8 cellular contexts compared by ENCODE assay signal in the genomic region with DNA sequence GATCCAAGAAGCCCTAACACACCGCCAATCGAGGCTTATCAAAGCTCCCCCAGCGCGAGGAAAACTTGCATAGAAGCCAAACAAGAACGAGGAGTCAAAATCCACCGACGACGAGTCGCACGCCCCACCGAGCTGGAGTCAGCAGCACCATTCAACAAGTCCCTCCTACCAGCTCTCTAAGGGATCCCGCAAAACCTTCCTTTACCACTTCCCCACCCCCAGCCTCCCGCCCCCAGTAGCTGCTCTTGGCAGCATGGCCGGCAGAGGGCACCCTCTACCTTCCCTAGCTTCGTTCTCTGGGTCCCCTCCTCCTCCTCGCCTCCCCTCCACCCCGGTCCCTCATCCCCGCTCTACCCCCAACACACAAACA. TPM values are rescaled to one million over a fixed set of nuclear protein-coding genes. Genes with fewer than 3 reads are reported as not detected.
DNase-seq lines count a peak whose midpoint lies in the region; ATAC-seq, FAIRE-seq and TF ChIP-seq lines count a peak whose summit lies in the region.

No MANE protein-coding gene starts in this region.

- peak; percentile 43 to 56 for TF ChIP-seq RAD21 in K562 (CRISPR knock-in tag; conservative IDR thresholded peaks at IDR 0.05 in 1 of 2, IDR thresholded peaks at IDR 0.05 in 1 of 2)

- H3K9me1 ChIP-seq in K562 (ENCODE audit: control insufficient read depth, insufficient read depth, low read length) = no peaks in the 10 kb centered on the region

- POLR2A ChIA-PET in K562 (lab: Yijun Ruan, JAX) = interaction anchor here (0.6 kb wide), 1 partner anchor 219 kb away, joined by 3 read pairs; no protein-coding TSS in a partner anchor

- H3K4me1 ChIP-seq in HAP-1 (no peaks in the 10 kb centered on the region), K562 (replicated peaks in 1 of 2; ENCODE audit: control insufficient read depth in 2 of 2, insufficient read depth in 2 of 2, low read length in 2 of 2) (peaks cover 0 to 4% of the 10 kb centered on the region in 2 experiments; a peak in 2 of 5 replicates)

- no peak overlapping the region for H3K27ac ChIP-seq in K562 (ENCODE audit: extremely low read depth, low read depth, low read length)

- ATAC-seq in K562 = peak; percentile 98

- H3K9me3 ChIP-seq in HAP-1 (no peaks in the 10 kb centered on the region), K562 (replicated peaks; ENCODE audit: control insufficient read depth, insufficient read depth, low read depth, low read length) (no peaks in the 10 kb centered on the region), iPS-18c (ENCODE audit: control insufficient read depth, insufficient read depth, low read length) (no peaks in the 10 kb centered on the region)

- CTCF ChIA-PET in K562 (lab: Yijun Ruan, JAX; ENCODE audit: low intra/inter-chr PET ratio) = no interaction called here

- no peak for TF ChIP-seq POLR2A in K562 (conservative IDR thresholded peaks at IDR 0.05)

- TF ChIP-seq EP300 in K562 (IDR thresholded peaks at IDR 0.05; ENCODE audit: low read length) = no peak

- peaks cover 70% of the 10 kb centered on the region for H3K27me3 Mint-ChIP-seq in T-helper 1 cell treated with Interleukin-12 subunit alpha and Interleukin-12 subunit beta and Interleukin-4 antibody, amounts not matched to agents 30 μg/mL and 1 μg/mL, for 36 hours (ENCODE audit: low read depth)

- H3K27me3 ChIP-seq in HAP-1 (ENCODE audit: low read depth) (peaks cover 59% of the 10 kb centered on the region), K562 (ENCODE audit: control insufficient read depth in 2 of 2, insufficient read depth in 2 of 2, low read length in 2 of 2) (peaks cover 0 to 5% of the 10 kb centered on the region in 2 experiments; a peak in 1 of 5 replicates)

- 4% methylated on average over 13 of the region's 18 CpGs for WGBS in K562 (ENCODE audit: insufficient coverage, low coverage, missing lambda C conversion rate)

- no peaks in the 10 kb centered on the region for H3K9me3 Mint-ChIP-seq in T-helper 1 cell treated with Interleukin-12 subunit alpha and Interleukin-12 subunit beta and Interleukin-4 antibody, amounts not matched to agents 30 μg/mL and 1 μg/mL, for 36 hours

- no peaks in the 10 kb centered on the region for H3K36me3 ChIP-seq in HAP-1 (replicated peaks)
- H3K36me3 ChIP-seq in K562 (ENCODE audit: control insufficient read depth, insufficient read depth, low read length) = no peaks in the 10 kb centered on the region

- H3K4me2 ChIP-seq in K562 (ENCODE audit: insufficient read depth, low read length) = no peak overlapping the region

- no TSS peak for BruUV-seq in K562 (replicated peaks; lab: Mats Ljungman, UMichigan)

- intact Hi-C loops in K562 (cut with micrococcal nuclease) = loop anchor here (5.0 kb wide), 3 partner anchors 998 to 1633 kb away; no protein-coding TSS in a partner anchor

- no peak overlapping the region for H3K27ac Mint-ChIP-seq in T-helper 1 cell treated with Interleukin-12 subunit alpha and Interleukin-12 subunit beta and Interleukin-4 antibody, amounts not matched to agents 30 μg/mL and 1 μg/mL, for 36 hours

- H3K4me3 ChIP-seq in HAP-1 = no peak overlapping the region
- no peak overlapping the region for H3K4me3 ChIP-seq in K562
- peak overlapping the region; percentile 55 for H3K4me3 ChIP-seq in iPS-18c (ENCODE audit: insufficient read depth, low read depth, low read length)

- no peak for FAIRE-seq in K562 (lab: Jason Lieb, UNC)

- TF ChIP-seq CTCF in K562 (IDR thresholded peaks at IDR 0.05 in 2 of 3, conservative IDR thresholded peaks at IDR 0.05 in 1 of 3; ENCODE audit: insufficient read depth in 2 of 3, low read depth in 1 of 3, low read length in 3 of 3) = peak; percentile 48 to 73 (median 67); a peak in 5 of 6 replicates

- H3K4me1 Mint-ChIP-seq in T-helper 1 cell treated with Interleukin-12 subunit alpha and Interleukin-12 subunit beta and Interleukin-4 antibody, amounts not matched to agents 30 μg/mL and 1 μg/mL, for 36 hours (ENCODE audit: low read depth) = peaks cover 16% of the 10 kb centered on the region

- DNase-seq in NCI-H1694 (lab: John Stamatoyannopoulos, UW) (peak; percentile 35), NCI-H1694 treated with DMSO at 0.1 percent for 48 hours (lab: John Stamatoyannopoulos, UW) (no peak), HAP-1 (ENCODE audit: low spot score in 2 of 2) (peak; percentile 84 to 91), LoVo (ENCODE audit: low spot score) (peak; percentile 80), K562 (ENCODE audit: extremely low read depth in 1 of 4, low spot score in 3 of 4) (peak; percentile 76 to 83 (median 79))
- DNase-seq in stimulated activated CD4-positive, alpha-beta T cell treated with anti-CD3 and anti-CD28 coated beads, Interleukin-12 subunit alpha, Interleukin-12 subunit beta, amount 100 ng/mL, for 24 hours (ENCODE audit: low read depth in 2 of 2) = peak; percentile 33 to 73

- H3K36me3 Mint-ChIP-seq in T-helper 1 cell treated with Interleukin-12 subunit alpha and Interleukin-12 subunit beta and Interleukin-4 antibody, amounts not matched to agents 30 μg/mL and 1 μg/mL, for 36 hours (ENCODE audit: low read depth) = no peaks in the 10 kb centered on the region

- no peak overlapping the region for H3K9ac ChIP-seq in K562 (ENCODE audit: insufficient read depth in 1 of 2, low read depth in 2 of 2, low read length in 2 of 2)

- no peaks in the 10 kb centered on the region for H3K79me2 ChIP-seq in K562 (ENCODE audit: control insufficient read depth, insufficient read depth, low read length)

- H4K20me1 ChIP-seq in K562 (replicated peaks; ENCODE audit: control insufficient read depth, insufficient read depth, low read length) = no peaks in the 10 kb centered on the region

- in situ Hi-C loops in HAP-1 (cut with MboI; ENCODE audit: low sequenced_read_pairs) (loop anchor here (25.0 kb wide), 1 partner anchor 1638 kb away; no protein-coding TSS in a partner anchor), K562 (cut with MboI) (no loop called here)

- H3K4me3 Mint-ChIP-seq in T-helper 1 cell treated with Interleukin-12 subunit alpha and Interleukin-12 subunit beta and Interleukin-4 antibody, amounts not matched to agents 30 μg/mL and 1 μg/mL, for 36 hours = peak overlapping the region; percentile 17

- peak overlapping the region; percentile 15; the same call in 1 of the 2 replicates for H2AFZ ChIP-seq in K562 (ENCODE audit: low read depth, low read length)

TF ChIP-seq in K562, 482 proteins besides CTCF, POLR2A, EP300 and RAD21 (continues in another document):
- TF ChIP-seq, protein P1, sequence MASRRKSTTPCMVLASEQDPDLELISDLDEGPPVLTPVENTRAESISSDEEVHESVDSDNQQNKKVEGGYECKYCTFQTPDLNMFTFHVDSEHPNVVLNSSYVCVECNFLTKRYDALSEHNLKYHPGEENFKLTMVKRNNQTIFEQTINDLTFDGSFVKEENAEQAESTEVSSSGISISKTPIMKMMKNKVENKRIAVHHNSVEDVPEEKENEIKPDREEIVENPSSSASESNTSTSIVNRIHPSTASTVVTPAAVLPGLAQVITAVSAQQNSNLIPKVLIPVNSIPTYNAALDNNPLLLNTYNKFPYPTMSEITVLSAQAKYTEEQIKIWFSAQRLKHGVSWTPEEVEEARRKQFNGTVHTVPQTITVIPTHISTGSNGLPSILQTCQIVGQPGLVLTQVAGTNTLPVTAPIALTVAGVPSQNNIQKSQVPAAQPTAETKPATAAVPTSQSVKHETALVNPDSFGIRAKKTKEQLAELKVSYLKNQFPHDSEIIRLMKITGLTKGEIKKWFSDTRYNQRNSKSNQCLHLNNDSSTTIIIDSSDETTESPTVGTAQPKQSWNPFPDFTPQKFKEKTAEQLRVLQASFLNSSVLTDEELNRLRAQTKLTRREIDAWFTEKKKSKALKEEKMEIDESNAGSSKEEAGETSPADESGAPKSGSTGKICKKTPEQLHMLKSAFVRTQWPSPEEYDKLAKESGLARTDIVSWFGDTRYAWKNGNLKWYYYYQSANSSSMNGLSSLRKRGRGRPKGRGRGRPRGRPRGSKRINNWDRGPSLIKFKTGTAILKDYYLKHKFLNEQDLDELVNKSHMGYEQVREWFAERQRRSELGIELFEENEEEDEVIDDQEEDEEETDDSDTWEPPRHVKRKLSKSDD (conservative IDR thresholded peaks at IDR 0.05; ENCODE audit: low read length) = no peak
- peak; percentile 36; the same call in 1 of the 2 replicates for TF ChIP-seq ARID2 (IDR thresholded peaks at IDR 0.05)

RNA-seq across cellular contexts. Expression of a gene that starts 1.4 kb away (rescaled TPM):
- not detected in 2 replicates for total RNA-seq in K562 (2011; cell fraction: chromatin; rRNA removed; ENCODE audit: low replicate concordance)
- total RNA-seq in K562 (2011; cell fraction: nucleolus; rRNA removed) = not detected in 2 replicates
- total RNA-seq in K562 (2011; cell fraction: nucleoplasm; rRNA removed) = not detected in 2 replicates
- total RNA-seq in K562 (2014; rRNA removed) (not detected in 2 replicates), K562 (2014; rRNA removed; fragmentation: Illumina TruSeq; extraction: Trizol) (not detected in 2 replicates), K562 (2015; rRNA removed; fragmentation: Illumina TruSeq; extraction: Trizol) (not detected in 2 replicates), K562 (2021) (0.04 and 0.07 TPM in 2 replicates)
- polyA plus RNA-seq in K562 (2011; rRNA removed) (not detected in 2 replicates), K562 (2014; fragmentation: Illumina TruSeq; extraction: Trizol) (not detected in 2 replicates), K562 (2014; fragmentation: Nextera tagmentation; extraction: Ambion mirVana) (not detected), K562 (2014; rRNA removed) (not detected in 2 replicates)
- not detected in 2 replicates for polyA plus RNA-seq in K562 (2011; cell fraction: cytosol; rRNA removed)
- polyA plus RNA-seq in K562 (2011; cell fraction: nucleus; rRNA removed) = not detected in 2 replicates
- polyA plus RNA-seq in K562 (2012) = not detected in 2 replicates
- not detected in 2 replicates for polyA minus RNA-seq in K562 (2011; rRNA and poly(A)+ RNA removed)
- polyA minus RNA-seq in K562 (2011; cell fraction: cytosol; rRNA and poly(A)+ RNA removed) = not detected in 2 replicates
- not detected in 2 replicates for polyA minus RNA-seq in K562 (2011; cell fraction: nucleus; rRNA and poly(A)+ RNA removed)
